Comparison of ENCODE assay signal across 1 cellular context in the genomic region with DNA sequence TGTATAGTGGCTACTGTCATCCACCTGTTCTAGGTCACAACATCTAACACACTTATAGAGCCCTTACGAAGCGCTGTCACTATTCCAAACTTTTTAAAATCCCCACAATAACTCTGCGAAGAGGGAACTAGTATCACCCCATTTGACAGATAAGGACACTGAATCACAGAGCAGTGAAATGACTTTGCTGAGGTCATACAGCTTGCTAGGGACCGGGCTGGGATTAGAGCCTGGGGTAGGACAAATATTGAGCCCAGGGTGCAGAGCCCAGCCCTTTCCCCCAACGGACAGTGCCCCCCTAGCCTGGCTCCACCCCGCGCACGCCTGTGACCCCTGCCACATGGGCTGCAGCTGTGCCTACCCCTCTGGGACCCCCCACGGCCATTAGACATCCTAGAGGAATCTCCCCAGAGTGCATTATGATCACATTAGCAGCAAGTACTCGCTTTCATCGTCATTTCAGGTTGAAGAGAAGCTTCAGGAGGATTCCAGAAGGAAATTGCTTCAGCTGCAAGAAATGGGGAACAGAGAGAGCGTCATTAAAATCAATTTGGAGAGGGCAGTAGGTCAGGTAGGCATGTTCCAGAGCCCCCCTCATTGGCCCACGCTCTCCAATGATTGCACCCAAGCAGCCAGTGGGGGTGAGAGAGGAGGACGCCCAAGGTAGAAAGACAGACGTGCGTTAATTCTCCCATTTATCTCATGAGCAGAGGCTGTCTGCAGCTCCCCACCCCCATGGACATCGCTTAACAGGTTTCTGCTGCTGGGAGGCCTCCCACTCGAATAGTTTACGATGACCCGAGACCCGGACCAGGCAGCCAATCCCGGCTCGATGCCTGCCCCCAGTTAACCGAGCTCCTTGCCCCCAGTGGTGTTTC.
TF ChIP-seq lines count a peak whose summit lies in the region.

No MANE protein-coding gene starts in this region.

TF ChIP-seq in HCT116, 20 proteins besides CTCF, POLR2A, EP300 and RAD21:
- TF ChIP-seq YY1 (IDR thresholded peaks at IDR 0.05; ENCODE audit: extremely low read depth, insufficient replicate concordance, low read depth, low read length), result no peak
- no peak for TF ChIP-seq EZH2 (IDR thresholded peaks at IDR 0.05)
- no peak for TF ChIP-seq ELF1 (IDR thresholded peaks at IDR 0.05; ENCODE audit: borderline replicate concordance, low read depth)
- TF ChIP-seq, protein P1, sequence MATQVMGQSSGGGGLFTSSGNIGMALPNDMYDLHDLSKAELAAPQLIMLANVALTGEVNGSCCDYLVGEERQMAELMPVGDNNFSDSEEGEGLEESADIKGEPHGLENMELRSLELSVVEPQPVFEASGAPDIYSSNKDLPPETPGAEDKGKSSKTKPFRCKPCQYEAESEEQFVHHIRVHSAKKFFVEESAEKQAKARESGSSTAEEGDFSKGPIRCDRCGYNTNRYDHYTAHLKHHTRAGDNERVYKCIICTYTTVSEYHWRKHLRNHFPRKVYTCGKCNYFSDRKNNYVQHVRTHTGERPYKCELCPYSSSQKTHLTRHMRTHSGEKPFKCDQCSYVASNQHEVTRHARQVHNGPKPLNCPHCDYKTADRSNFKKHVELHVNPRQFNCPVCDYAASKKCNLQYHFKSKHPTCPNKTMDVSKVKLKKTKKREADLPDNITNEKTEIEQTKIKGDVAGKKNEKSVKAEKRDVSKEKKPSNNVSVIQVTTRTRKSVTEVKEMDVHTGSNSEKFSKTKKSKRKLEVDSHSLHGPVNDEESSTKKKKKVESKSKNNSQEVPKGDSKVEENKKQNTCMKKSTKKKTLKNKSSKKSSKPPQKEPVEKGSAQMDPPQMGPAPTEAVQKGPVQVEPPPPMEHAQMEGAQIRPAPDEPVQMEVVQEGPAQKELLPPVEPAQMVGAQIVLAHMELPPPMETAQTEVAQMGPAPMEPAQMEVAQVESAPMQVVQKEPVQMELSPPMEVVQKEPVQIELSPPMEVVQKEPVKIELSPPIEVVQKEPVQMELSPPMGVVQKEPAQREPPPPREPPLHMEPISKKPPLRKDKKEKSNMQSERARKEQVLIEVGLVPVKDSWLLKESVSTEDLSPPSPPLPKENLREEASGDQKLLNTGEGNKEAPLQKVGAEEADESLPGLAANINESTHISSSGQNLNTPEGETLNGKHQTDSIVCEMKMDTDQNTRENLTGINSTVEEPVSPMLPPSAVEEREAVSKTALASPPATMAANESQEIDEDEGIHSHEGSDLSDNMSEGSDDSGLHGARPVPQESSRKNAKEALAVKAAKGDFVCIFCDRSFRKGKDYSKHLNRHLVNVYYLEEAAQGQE (IDR thresholded peaks at IDR 0.05; ENCODE audit: low read depth), result no peak
- TF ChIP-seq SRF (IDR thresholded peaks at IDR 0.05; ENCODE audit: low read depth), result no peak
- TF ChIP-seq POLR2AphosphoS5 (IDR thresholded peaks at IDR 0.05; ENCODE audit: low read depth, low read length), result no peak
- TF ChIP-seq SIN3A (IDR thresholded peaks at IDR 0.05; ENCODE audit: low read depth), result no peak
- TF ChIP-seq, protein P2, sequence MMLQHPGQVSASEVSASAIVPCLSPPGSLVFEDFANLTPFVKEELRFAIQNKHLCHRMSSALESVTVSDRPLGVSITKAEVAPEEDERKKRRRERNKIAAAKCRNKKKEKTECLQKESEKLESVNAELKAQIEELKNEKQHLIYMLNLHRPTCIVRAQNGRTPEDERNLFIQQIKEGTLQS (IDR thresholded peaks at IDR 0.05), result no peak
- no peak for TF ChIP-seq ZNF274 (IDR thresholded peaks at IDR 0.05; ENCODE audit: low read depth, low read length)
- TF ChIP-seq FOSL1 (IDR thresholded peaks at IDR 0.05; ENCODE audit: low read depth), result no peak
- TF ChIP-seq JUND (IDR thresholded peaks at IDR 0.05), result no peak
- TF ChIP-seq EZH2phosphoT487 (IDR thresholded peaks at IDR 0.05; ENCODE audit: borderline replicate concordance), result no peak
